In the genomic region with DNA sequence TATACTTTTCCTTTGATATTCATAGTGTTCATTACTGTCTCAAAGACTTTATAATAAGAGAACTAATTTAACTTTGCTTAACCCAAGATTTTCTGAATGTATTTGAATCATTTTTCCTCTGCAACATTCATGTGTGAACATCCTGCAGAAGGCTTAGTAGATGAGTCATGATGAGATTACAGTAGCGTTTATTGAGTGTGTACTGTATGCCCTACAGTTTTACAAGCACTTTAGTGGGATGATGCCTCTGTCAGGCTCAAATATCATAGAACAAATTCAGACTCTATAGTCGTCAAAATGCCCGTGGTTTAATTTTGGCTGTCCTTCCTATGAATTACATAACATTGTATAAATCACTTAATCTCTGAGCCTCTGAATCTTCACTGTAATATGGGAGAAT, we compare ENCODE assay signal across 9 cellular contexts. TPM values are rescaled to one million over a fixed set of nuclear protein-coding genes. Genes with fewer than 3 reads are reported as not detected.
DNase-seq lines count a peak whose midpoint lies in the region; ATAC-seq and TF ChIP-seq lines count a peak whose summit lies in the region.
"Had no signal": no experiment of that assay in that cellular context is flagged by ENCODE, and none has a peak within 500 bp of the region (broad histone marks: within the 10 kb centered on the region; RNA-seq: fewer than 3 reads in every experiment).

No MANE protein-coding gene starts in this region.

- H3K27ac ChIP-seq in CD4-positive, CD25-positive, alpha-beta regulatory T cell (ENCODE audit: insufficient read depth, low read length, poor library complexity, severe bottlenecking), result peak overlapping the region; percentile 84
- no peak overlapping the region for H3K27ac ChIP-seq in dorsolateral prefrontal cortex

- H3K9me3 Mint-ChIP-seq in CD4-positive, CD25-positive, alpha-beta regulatory T cell, result peaks cover 0 to 2% (median 1%) of the 10 kb centered on the region in 7 donors
- peaks cover 2% of the 10 kb centered on the region for H3K9me3 Mint-ChIP-seq in activated B cell treated with CpG ODN at 0.5 μM for 24 hours

- peaks cover 12% of the 10 kb centered on the region for H3K36me3 ChIP-seq in CD4-positive, CD25-positive, alpha-beta regulatory T cell (ENCODE audit: control insufficient read depth, insufficient read depth, low read length)
- H3K36me3 ChIP-seq in H7 (replicated peaks; ENCODE audit: control insufficient read depth, insufficient read depth, low read length), result no peaks in the 10 kb centered on the region

- H3K4me1 ChIP-seq in CD4-positive, CD25-positive, alpha-beta regulatory T cell (ENCODE audit: control insufficient read depth, insufficient read depth, low read length, poor library complexity, severe bottlenecking), result peaks cover 100% of the 10 kb centered on the region

- CTCF ChIA-PET in activated B cell treated with CpG ODN at 0.5 μM for 24 hours (lab: Charles Lee), result interaction anchor here (1.8 kb wide), 1 partner anchor 39 kb away, joined by 5 read pairs; no protein-coding TSS in a partner anchor

- no peaks in the 10 kb centered on the region for H3K9me3 ChIP-seq in CD4-positive, CD25-positive, alpha-beta regulatory T cell (ENCODE audit: control insufficient read depth in 2 of 2, low read length in 2 of 2)

- peaks cover 61 to 97% (median 83%) of the 10 kb centered on the region in 4 donors for H3K4me1 Mint-ChIP-seq in CD4-positive, CD25-positive, alpha-beta regulatory T cell
- peaks cover 49% of the 10 kb centered on the region for H3K4me1 Mint-ChIP-seq in activated B cell treated with CpG ODN at 0.5 μM for 24 hours

- peak overlapping the region; percentile 78 to 96 (median 82) for H3K4me3 Mint-ChIP-seq in CD4-positive, CD25-positive, alpha-beta regulatory T cell
- no peak overlapping the region for H3K4me3 Mint-ChIP-seq in activated B cell treated with CpG ODN at 0.5 μM for 24 hours

- POLR2A ChIA-PET in activated B cell treated with CpG ODN at 0.5 μM for 24 hours (lab: Charles Lee), result no interaction called here

- ATAC-seq in CD4-positive, CD25-positive, alpha-beta regulatory T cell (ENCODE audit: low read depth in 2 of 2), result peak; percentile 47 to 54
- ATAC-seq in HG02759 (IDR thresholded peaks at IDR 0.05; ENCODE audit: unreplicated experiment), result peak; percentile 37
- ATAC-seq in activated B cell treated with CpG ODN at 0.5 μM for 24 hours (ENCODE audit: low read depth), result no peak
- ATAC-seq in GM18502 (IDR thresholded peaks at IDR 0.05; ENCODE audit: poor library complexity, unreplicated experiment), result no peak

- peaks cover 31% of the 10 kb centered on the region for H3K36me3 Mint-ChIP-seq in CD4-positive, CD25-positive, alpha-beta regulatory T cell
- no peaks in the 10 kb centered on the region for H3K36me3 Mint-ChIP-seq in activated B cell treated with CpG ODN at 0.5 μM for 24 hours (ENCODE audit: low read depth)

- H3K27me3 Mint-ChIP-seq in CD4-positive, CD25-positive, alpha-beta regulatory T cell, result no peaks in the 10 kb centered on the region
- no peaks in the 10 kb centered on the region for H3K27me3 Mint-ChIP-seq in activated B cell treated with CpG ODN at 0.5 μM for 24 hours

- no peaks in the 10 kb centered on the region for H3K27me3 ChIP-seq in CD4-positive, CD25-positive, alpha-beta regulatory T cell (ENCODE audit: control insufficient read depth, insufficient read depth, low read length)
- peaks cover 0 to 5% (median 0%) of the 10 kb centered on the region in 45 donors for H3K27me3 ChIP-seq in dorsolateral prefrontal cortex
- no peaks in the 10 kb centered on the region for H3K27me3 ChIP-seq in H7 (ENCODE audit: control insufficient read depth, insufficient read depth, low read length)

- intact Hi-C loops in activated B cell treated with CpG ODN at 0.5 μM for 24 hours (cut with micrococcal nuclease), result no loop called here
- intact Hi-C loops in dorsolateral prefrontal cortex (cut with DNase I), result no loop called here

- peak overlapping the region; percentile 75 for H3K4me3 ChIP-seq in CD4-positive, CD25-positive, alpha-beta regulatory T cell (ENCODE audit: low read depth, low read length)
- H3K4me3 ChIP-seq in dorsolateral prefrontal cortex (no peak overlapping the region), H7 (ENCODE audit: insufficient read depth, low read depth, low read length) (no peak overlapping the region)

- H3K27ac Mint-ChIP-seq in CD4-positive, CD25-positive, alpha-beta regulatory T cell, result peak overlapping the region; percentile 93 to 98 (median 96)
- peak overlapping the region; percentile 72 for H3K27ac Mint-ChIP-seq in activated B cell treated with CpG ODN at 0.5 μM for 24 hours

- TF ChIP-seq CTCF in activated B cell treated with CpG ODN at 0.5 μM for 24 hours (IDR thresholded peaks at IDR 0.05) (no peak), dorsolateral prefrontal cortex (IDR thresholded peaks at IDR 0.05 in 54 of 56, conservative IDR thresholded peaks at IDR 0.05 in 2 of 56; ENCODE audit: low read depth in 1 of 56, partially characterized antibody in 56 of 56) (no peak)

- peak in 1 of 3 donors; percentile 52 for DNase-seq in CD4-positive, CD25-positive, alpha-beta regulatory T cell
- no peak for DNase-seq in activated B cell treated with CpG ODN at 0.5 μM for 24 hours
- peak; percentile 83 for DNase-seq in iris pigment epithelial cell (ENCODE audit: low read depth)
- DNase-seq in NCI-H2227 treated with DMSO at 0.1 percent for 48 hours (lab: John Stamatoyannopoulos, UW), result no peak
- no peak for DNase-seq in dorsolateral prefrontal cortex
- no peak for DNase-seq in H7
- DNase-seq: NCI-H446 treated with DMSO at 0.1 percent for 48 hours had no signal

RNA-seq across cellular contexts. Expression of gene FYB1, which starts 41.2 kb away (rescaled TPM):
- 639 TPM for total RNA-seq in CD4-positive, CD25-positive, alpha-beta regulatory T cell
- 100 to 1,000 TPM; 197 to 254 (median 226) TPM for polyA plus RNA-seq in CD4-positive, CD25-positive, alpha-beta regulatory T cell
- 0.55 and 0.56 TPM in 2 replicates for total RNA-seq in activated B cell treated with CpG ODN at 0.5 μM for 24 hours
- total RNA-seq in dorsolateral prefrontal cortex, result 10 to 100 TPM in 81 of 120 experiments, 1 to 10 TPM in 39; 2.2 to 46.5 (median 12.0) TPM
- total RNA-seq in H7 (2014; rRNA removed; shearing (Covaris generic)), result not detected in 2 replicates

Comparison
In these comparisons a context has a peak if more than half of its experiments do, and no peak if none do; other contexts are left out.
1. ATAC-seq: peak in CD4-positive, CD25-positive, alpha-beta regulatory T cell (2 of 2) and HG02759 (single experiment); none in activated B cell treated with CpG ODN at 0.5 μM for 24 hours (single experiment) and GM18502 (single experiment).
2. RNA of gene FYB1, which starts 41.2 kb away (total RNA-seq): 639 TPM in CD4-positive, CD25-positive, alpha-beta regulatory T cell (single experiment); 2.2 to 46.5 TPM in dorsolateral prefrontal cortex, 0.55 to 0.56 TPM in activated B cell treated with CpG ODN at 0.5 μM for 24 hours and not detected in H7; every median in the first group is over 10 times any median in the second.